21 cellular contexts compared by ENCODE assay signal in the genomic region with DNA sequence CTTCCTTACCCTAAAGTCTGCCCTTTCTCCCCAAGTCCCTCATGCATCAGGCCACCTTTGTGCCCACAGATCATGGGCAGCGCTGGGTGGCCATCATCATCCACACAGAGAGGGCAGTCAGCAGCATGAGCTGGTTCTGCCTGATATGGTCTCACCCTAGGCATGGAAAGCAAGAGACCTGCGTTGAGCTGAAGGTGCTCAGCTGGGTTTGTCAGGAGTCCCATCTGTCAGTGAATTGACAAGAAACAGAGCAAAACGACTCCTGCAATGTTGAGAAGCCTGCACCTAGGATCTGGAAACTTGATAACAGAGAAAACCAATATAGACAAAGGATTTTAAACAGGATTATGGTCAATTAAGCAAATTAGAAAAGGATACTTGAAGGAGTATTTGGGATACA.
"Had no signal": no experiment of that assay in that cellular context is flagged by ENCODE, and none has a peak within 500 bp of the region (broad histone marks: within the 10 kb centered on the region; RNA-seq: fewer than 3 reads in every experiment).

No MANE protein-coding gene starts in this region.

- H3K9me3 ChIP-seq: heart right ventricle, mucosa of descending colon, ovary, stomach, thoracic aorta, transverse colon had no signal

- H3K4me1 Mint-ChIP-seq: endodermal cell, neural crest cell had no signal

- H3K4me3 ChIP-seq: coronary artery, heart right ventricle, mucosa of descending colon, ovary, stomach, thoracic aorta, transverse colon had no signal

- H3K9me3 Mint-ChIP-seq: endodermal cell, natural killer cell had no signal

- H3K4me3 Mint-ChIP-seq: endodermal cell, natural killer cell, neural crest cell had no signal

- DNase-seq: effector CD4-positive, alpha-beta T cell; endodermal cell; heart right ventricle; hypothalamus; kidney glomerular epithelial cell; mammary epithelial cell; natural killer cell; nucleus accumbens; ovary; right cardiac atrium; small intestine; stimulated activated CD4-positive, alpha-beta T cell treated with anti-CD3 and anti-CD28 coated beads, Interleukin-12 subunit alpha, Interleukin-12 subunit beta, amount 100 ng/mL, for 4 hours; stimulated activated naive CD4-positive, alpha-beta T cell; stomach; substantia nigra; transverse colon had no signal

- ATAC-seq: heart right ventricle, mucosa of descending colon, natural killer cell, right cardiac atrium had no signal

- H3K4me1 ChIP-seq: heart right ventricle, stomach had no signal

- H3K36me3 ChIP-seq: heart right ventricle, ovary, stomach, thoracic aorta, transverse colon had no signal

- H3K27me3 ChIP-seq: ovary, transverse colon had no signal

- H3K27ac ChIP-seq: coronary artery, heart right ventricle, ovary, stomach, thoracic aorta had no signal

- H3K27ac Mint-ChIP-seq: endodermal cell, natural killer cell, progenitor cell of endocrine pancreas had no signal

- H3K36me3 Mint-ChIP-seq: natural killer cell had no signal
